ENCODE assay signal across 1 cellular context in genomic region chr19:39446365-39447084, GRCh38.
TF ChIP-seq lines count a peak whose summit lies in the region.

No MANE protein-coding gene starts in this region.

TF ChIP-seq in WTC11, 78 proteins besides CTCF, POLR2A, EP300 and RAD21 (continued from another document):
- TF ChIP-seq, protein P1, sequence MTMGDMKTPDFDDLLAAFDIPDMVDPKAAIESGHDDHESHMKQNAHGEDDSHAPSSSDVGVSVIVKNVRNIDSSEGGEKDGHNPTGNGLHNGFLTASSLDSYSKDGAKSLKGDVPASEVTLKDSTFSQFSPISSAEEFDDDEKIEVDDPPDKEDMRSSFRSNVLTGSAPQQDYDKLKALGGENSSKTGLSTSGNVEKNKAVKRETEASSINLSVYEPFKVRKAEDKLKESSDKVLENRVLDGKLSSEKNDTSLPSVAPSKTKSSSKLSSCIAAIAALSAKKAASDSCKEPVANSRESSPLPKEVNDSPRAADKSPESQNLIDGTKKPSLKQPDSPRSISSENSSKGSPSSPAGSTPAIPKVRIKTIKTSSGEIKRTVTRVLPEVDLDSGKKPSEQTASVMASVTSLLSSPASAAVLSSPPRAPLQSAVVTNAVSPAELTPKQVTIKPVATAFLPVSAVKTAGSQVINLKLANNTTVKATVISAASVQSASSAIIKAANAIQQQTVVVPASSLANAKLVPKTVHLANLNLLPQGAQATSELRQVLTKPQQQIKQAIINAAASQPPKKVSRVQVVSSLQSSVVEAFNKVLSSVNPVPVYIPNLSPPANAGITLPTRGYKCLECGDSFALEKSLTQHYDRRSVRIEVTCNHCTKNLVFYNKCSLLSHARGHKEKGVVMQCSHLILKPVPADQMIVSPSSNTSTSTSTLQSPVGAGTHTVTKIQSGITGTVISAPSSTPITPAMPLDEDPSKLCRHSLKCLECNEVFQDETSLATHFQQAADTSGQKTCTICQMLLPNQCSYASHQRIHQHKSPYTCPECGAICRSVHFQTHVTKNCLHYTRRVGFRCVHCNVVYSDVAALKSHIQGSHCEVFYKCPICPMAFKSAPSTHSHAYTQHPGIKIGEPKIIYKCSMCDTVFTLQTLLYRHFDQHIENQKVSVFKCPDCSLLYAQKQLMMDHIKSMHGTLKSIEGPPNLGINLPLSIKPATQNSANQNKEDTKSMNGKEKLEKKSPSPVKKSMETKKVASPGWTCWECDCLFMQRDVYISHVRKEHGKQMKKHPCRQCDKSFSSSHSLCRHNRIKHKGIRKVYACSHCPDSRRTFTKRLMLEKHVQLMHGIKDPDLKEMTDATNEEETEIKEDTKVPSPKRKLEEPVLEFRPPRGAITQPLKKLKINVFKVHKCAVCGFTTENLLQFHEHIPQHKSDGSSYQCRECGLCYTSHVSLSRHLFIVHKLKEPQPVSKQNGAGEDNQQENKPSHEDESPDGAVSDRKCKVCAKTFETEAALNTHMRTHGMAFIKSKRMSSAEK (CRISPR knock-in tag; IDR thresholded peaks at IDR 0.05; ENCODE audit: borderline replicate concordance) = no peak
- TF ChIP-seq TP53 (CRISPR knock-in tag; IDR thresholded peaks at IDR 0.05) (no peak), OVOL2 (CRISPR knock-in tag; IDR thresholded peaks at IDR 0.05; ENCODE audit: borderline replicate concordance) (no peak), JUN (CRISPR knock-in tag; IDR thresholded peaks at IDR 0.05) (no peak)
- TF ChIP-seq, protein P2, sequence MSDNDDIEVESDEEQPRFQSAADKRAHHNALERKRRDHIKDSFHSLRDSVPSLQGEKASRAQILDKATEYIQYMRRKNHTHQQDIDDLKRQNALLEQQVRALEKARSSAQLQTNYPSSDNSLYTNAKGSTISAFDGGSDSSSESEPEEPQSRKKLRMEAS (CRISPR knock-in tag; IDR thresholded peaks at IDR 0.05) = no peak
